In the genomic region with DNA sequence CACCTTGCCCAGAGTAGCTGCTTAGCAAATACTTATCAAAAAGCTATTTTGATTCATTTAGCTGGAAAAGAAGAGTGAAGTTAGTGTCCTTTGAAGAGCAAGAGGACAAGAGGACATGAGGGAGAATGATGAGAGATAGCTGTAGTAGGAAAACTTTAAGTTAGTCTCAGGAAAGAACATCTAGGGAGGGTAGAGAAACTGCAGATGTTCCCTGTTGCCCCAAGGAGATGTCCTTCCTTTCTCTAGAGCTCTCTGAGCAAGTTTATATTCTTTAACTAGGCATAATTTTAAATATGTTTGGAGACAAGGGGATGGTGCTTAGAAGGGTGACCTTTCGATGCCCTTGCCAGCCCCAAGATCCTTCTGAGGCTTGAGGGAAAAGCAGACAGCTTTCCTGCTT, we compare ENCODE assay signal across 17 cellular contexts.
DNase-seq lines count a peak whose midpoint lies in the region; ATAC-seq and TF ChIP-seq lines count a peak whose summit lies in the region.
"Had no signal": no experiment of that assay in that cellular context is flagged by ENCODE, and none has a peak within 500 bp of the region (broad histone marks: within the 10 kb centered on the region; RNA-seq: fewer than 3 reads in every experiment).

No MANE protein-coding gene starts in this region.

- peaks cover 4% of the 10 kb centered on the region for H3K9me3 Mint-ChIP-seq in chondrocyte (ENCODE audit: low read depth)
- H3K9me3 Mint-ChIP-seq: H9 had no signal

- H3K4me3 ChIP-seq in HUES48 (ENCODE audit: low read depth, low read length), result no peak overlapping the region
- H3K4me3 ChIP-seq in psoas muscle, result peak overlapping the region; percentile 38

- H3K27ac Mint-ChIP-seq in chondrocyte (ENCODE audit: unreplicated experiment), result peak overlapping the region; percentile 58
- H3K27ac Mint-ChIP-seq: CD4-positive, CD25-positive, alpha-beta regulatory T cell; H9 had no signal

- H3K36me3 ChIP-seq in HUES48 (ENCODE audit: control insufficient read depth, insufficient read depth, low read length) (no peaks in the 10 kb centered on the region), psoas muscle (ENCODE audit: insufficient read depth in 1 of 2, low read depth in 1 of 2) (no peaks in the 10 kb centered on the region)

- TF ChIP-seq CTCF in chondrocyte (IDR thresholded peaks at IDR 0.05) (no peak), psoas muscle (IDR thresholded peaks at IDR 0.05) (no peak)

- no peak overlapping the region for H3K9ac ChIP-seq in HUES48 (ENCODE audit: low read depth, low read length)

- no peak overlapping the region for H3K4me3 Mint-ChIP-seq in chondrocyte (ENCODE audit: unreplicated experiment)
- H3K4me3 Mint-ChIP-seq: CD4-positive, CD25-positive, alpha-beta regulatory T cell; H9 had no signal

- H3K27ac ChIP-seq in HUES48 (ENCODE audit: low read depth, low read length) (peak overlapping the region; percentile 14), layer of hippocampus (ENCODE audit: low read depth, low read length) (peak overlapping the region; percentile 14), psoas muscle (peak overlapping the region; percentile 68)

- intact Hi-C loops in psoas muscle (cut with DNase I), result no loop called here

- DNase-seq in chondrocyte (ENCODE audit: low spot score) (no peak), psoas muscle (no peak), NCI-H2227 (lab: John Stamatoyannopoulos, UW; ENCODE audit: unreplicated experiment) (no peak)
- no peak for DNase-seq in effector CD4-positive, alpha-beta T cell
- DNase-seq: CD4-positive, CD25-positive, alpha-beta regulatory T cell; DMS79; Karpas-422; NCI-H1436; NCI-H2081; NCI-H226; NCI-H526 treated with DMSO at 0.1 percent for 48 hours; PC-3 had no signal

- H3K9me3 ChIP-seq in HUES48 (ENCODE audit: control insufficient read depth, insufficient read depth, low read length) (no peaks in the 10 kb centered on the region), psoas muscle (peaks cover 3% of the 10 kb centered on the region)

- WGBS in psoas muscle, 3 donors, result 11 to 20% (median 16%) methylated on average over 1 of the region's 1 CpG

- peak; percentile 9 to 60 (median 26) for ATAC-seq in psoas muscle
- ATAC-seq in HG03045 (IDR thresholded peaks at IDR 0.05; ENCODE audit: unreplicated experiment), result no peak
- no peak for ATAC-seq in HG03460 (IDR thresholded peaks at IDR 0.05; ENCODE audit: unreplicated experiment)
- ATAC-seq: PC-3 had no signal

- H3K36me3 Mint-ChIP-seq in chondrocyte (ENCODE audit: low read depth), result peaks cover 2% of the 10 kb centered on the region
- H3K36me3 Mint-ChIP-seq: CD4-positive, CD25-positive, alpha-beta regulatory T cell had no signal

- peaks cover 14% of the 10 kb centered on the region for H3K4me1 Mint-ChIP-seq in chondrocyte (ENCODE audit: low read depth)
- H3K4me1 Mint-ChIP-seq: CD4-positive, CD25-positive, alpha-beta regulatory T cell had no signal

- H3K27me3 ChIP-seq in HUES48 (ENCODE audit: control insufficient read depth, insufficient read depth, low read length) (no peaks in the 10 kb centered on the region), layer of hippocampus (ENCODE audit: control insufficient read depth, insufficient read depth, low read length) (no peaks in the 10 kb centered on the region), psoas muscle (ENCODE audit: insufficient read depth in 3 of 3, low read length in 2 of 3) (no peaks in the 10 kb centered on the region)

- 0 out of 2 replicates have a peak, but pooled peaks cover 11% of the 10 kb centered on the region for H3K4me1 ChIP-seq in HUES48 (ENCODE audit: control insufficient read depth, insufficient read depth, low read length)
- H3K4me1 ChIP-seq in psoas muscle, result peaks cover 14% of the 10 kb centered on the region

- H3K27me3 Mint-ChIP-seq in chondrocyte (ENCODE audit: low read depth), result peaks cover 7% of the 10 kb centered on the region
- H3K27me3 Mint-ChIP-seq: CD4-positive, CD25-positive, alpha-beta regulatory T cell had no signal

Comparison
In these comparisons a context has a peak if more than half of its experiments do, and no peak if none do; other contexts are left out.
1. H3K27ac ChIP-seq: peak in every context shown above with its lines; median percentile 68 in psoas muscle; 14 in HUES48; 14 in layer of hippocampus.
2. ATAC-seq: peak in psoas muscle (4 of 4); none in HG03045 (single experiment) and HG03460 (single experiment).